1 cellular context compared by ENCODE assay signal in genomic region chr15:45279024-45279697, GRCh38.
A peak's percentile ranks its signal among the peaks of the same experiment; 100 is the strongest.
TF ChIP-seq lines count a peak whose summit lies in the region.

No MANE protein-coding gene starts in this region.

TF ChIP-seq in H1, 55 proteins besides CTCF, POLR2A, EP300 and RAD21:
- TF ChIP-seq ATF2 (IDR thresholded peaks at IDR 0.05; ENCODE audit: low read length) = no peak
- TF ChIP-seq KDM5A (IDR thresholded peaks at IDR 0.05; ENCODE audit: low read length) = no peak
- TF ChIP-seq EGR1 (IDR thresholded peaks at IDR 0.05; ENCODE audit: borderline replicate concordance, low read depth, low read length) = no peak
- TF ChIP-seq GABPA (IDR thresholded peaks at IDR 0.05; ENCODE audit: borderline replicate concordance, insufficient read depth, low read length) = peak; percentile 64; the same call in 1 of the 2 replicates
- no peak for TF ChIP-seq FOSL1 (IDR thresholded peaks at IDR 0.05; ENCODE audit: insufficient read depth, low read depth, low read length)
- no peak for TF ChIP-seq GTF2F1 (IDR thresholded peaks at IDR 0.05; ENCODE audit: borderline replicate concordance, low read depth, low read length)
- TF ChIP-seq JUN (IDR thresholded peaks at IDR 0.05; ENCODE audit: low read depth, low read length) = no peak
- no peak for TF ChIP-seq SP4 (IDR thresholded peaks at IDR 0.05; ENCODE audit: low read length)
- no peak for TF ChIP-seq RXRA (IDR thresholded peaks at IDR 0.05; ENCODE audit: insufficient read depth, low read depth, low read length)
- peak; percentile 42 for TF ChIP-seq NRF1 (IDR thresholded peaks at IDR 0.05; ENCODE audit: low read depth, low read length)
- no peak for TF ChIP-seq POLR2AphosphoS5 (IDR thresholded peaks at IDR 0.05; ENCODE audit: low read depth, low read length)
- TF ChIP-seq RBBP5 (IDR thresholded peaks at IDR 0.05; ENCODE audit: borderline replicate concordance, low read depth, low read length) = no peak
- TF ChIP-seq HDAC2 (IDR thresholded peaks at IDR 0.05; ENCODE audit: borderline replicate concordance in 1 of 2, low read depth in 2 of 2, low read length in 2 of 2) = no peak
- TF ChIP-seq TBP (IDR thresholded peaks at IDR 0.05; ENCODE audit: low read depth, low read length) = peak; percentile 49; the same call in 1 of the 2 replicates
- TF ChIP-seq JUND (IDR thresholded peaks at IDR 0.05; ENCODE audit: low read length) = no peak
- TF ChIP-seq TEAD4 (IDR thresholded peaks at IDR 0.05; ENCODE audit: low read depth, low read length) = no peak
- no peak for TF ChIP-seq SUZ12 (IDR thresholded peaks at IDR 0.05; ENCODE audit: low read length)
- no peak for TF ChIP-seq USF2 (IDR thresholded peaks at IDR 0.05; ENCODE audit: low read length)
- TF ChIP-seq CTBP2 (IDR thresholded peaks at IDR 0.05; ENCODE audit: borderline replicate concordance, insufficient read depth, insufficient read length, low read length) = no peak
- no peak for TF ChIP-seq TAF7 (optimal IDR thresholded peaks at IDR 0.05; ENCODE audit: borderline replicate concordance, low read depth, low read length)
- peak; percentile 61 for TF ChIP-seq TAF1 (IDR thresholded peaks at IDR 0.05; ENCODE audit: low read depth, low read length)
- TF ChIP-seq SRF (IDR thresholded peaks at IDR 0.05; ENCODE audit: low read depth, low read length) = no peak
- TF ChIP-seq EZH2 (IDR thresholded peaks at IDR 0.05; ENCODE audit: low read depth, low read length, severe bottlenecking) = no peak
- TF ChIP-seq KDM1A (IDR thresholded peaks at IDR 0.05; ENCODE audit: borderline replicate concordance, low read length) = no peak
- no peak for TF ChIP-seq SAP30 (IDR thresholded peaks at IDR 0.05; ENCODE audit: insufficient read depth, insufficient replicate concordance, low read length)
- no peak for TF ChIP-seq BACH1 (IDR thresholded peaks at IDR 0.05; ENCODE audit: low read length)
- TF ChIP-seq SIN3A (conservative IDR thresholded peaks at IDR 0.05 in 1 of 2, IDR thresholded peaks at IDR 0.05 in 1 of 2; ENCODE audit: low read depth in 1 of 2, low read length in 2 of 2) = 0 out of 4 replicates have a peak, but pooled peaks of 1 of the 2 experiments have one; percentile 22
- peak; percentile 49 for TF ChIP-seq E2F6 (IDR thresholded peaks at IDR 0.05)
- TF ChIP-seq PHF8 (conservative IDR thresholded peaks at IDR 0.05; ENCODE audit: low read depth, low read length) = peak; percentile 61
- TF ChIP-seq CEBPB (IDR thresholded peaks at IDR 0.05; ENCODE audit: low read depth, low read length) = no peak
- no peak for TF ChIP-seq YY1 (IDR thresholded peaks at IDR 0.05; ENCODE audit: low read depth, low read length)
- no peak for TF ChIP-seq KDM4A (IDR thresholded peaks at IDR 0.05; ENCODE audit: low read depth, low read length, severe bottlenecking)
- peak; percentile 93 for TF ChIP-seq SP1 (IDR thresholded peaks at IDR 0.05; ENCODE audit: low read depth, low read length)
- no peak for TF ChIP-seq CBX5 (IDR thresholded peaks at IDR 0.05; ENCODE audit: low read depth, low read length)
- no peak for TF ChIP-seq POU5F1 (IDR thresholded peaks at IDR 0.05; ENCODE audit: low read depth, low read length)
- no peak for TF ChIP-seq ZNF274 (IDR thresholded peaks at IDR 0.05; ENCODE audit: borderline replicate concordance, extremely low read depth, low read length)
- no peak for TF ChIP-seq HDAC6 (IDR thresholded peaks at IDR 0.05; ENCODE audit: low read depth, low read length)
- no peak for TF ChIP-seq CBX8 (IDR thresholded peaks at IDR 0.05; ENCODE audit: borderline replicate concordance, low read depth, low read length)
- TF ChIP-seq CHD2 (IDR thresholded peaks at IDR 0.05; ENCODE audit: low read length) = peak; percentile 67; the same call in 1 of the 2 replicates
- no peak for TF ChIP-seq ASH2L (IDR thresholded peaks at IDR 0.05; ENCODE audit: low read length)
- no peak for TF ChIP-seq MAFK (IDR thresholded peaks at IDR 0.05; ENCODE audit: low read depth, low read length)
- no peak for TF ChIP-seq SIX5 (IDR thresholded peaks at IDR 0.05; ENCODE audit: low read depth, low read length)
- peak; percentile 41; the same call in 1 of the 2 replicates for TF ChIP-seq SP2 (IDR thresholded peaks at IDR 0.05; ENCODE audit: low read length)
- TF ChIP-seq CHD1 (IDR thresholded peaks at IDR 0.05; ENCODE audit: low read depth, low read length) = no peak
- TF ChIP-seq BRCA1 (IDR thresholded peaks at IDR 0.05; ENCODE audit: low read depth, low read length) = no peak
- TF ChIP-seq SIRT6 (IDR thresholded peaks at IDR 0.05; ENCODE audit: low read length) = no peak
- TF ChIP-seq NANOG (IDR thresholded peaks at IDR 0.05; ENCODE audit: insufficient read depth, low read depth, low read length, poor library complexity, severe bottlenecking) = no peak
- TF ChIP-seq TCF12 (IDR thresholded peaks at IDR 0.05; ENCODE audit: low read depth, low read length) = no peak
- peak; percentile 43 for TF ChIP-seq MAX (IDR thresholded peaks at IDR 0.05)
- no peak for TF ChIP-seq CHD7 (IDR thresholded peaks at IDR 0.05; ENCODE audit: insufficient replicate concordance, low read length)
- peak; percentile 74 for TF ChIP-seq CREB1 (IDR thresholded peaks at IDR 0.05)
- no peak for TF ChIP-seq RNF2 (IDR thresholded peaks at IDR 0.05; ENCODE audit: borderline replicate concordance, low read depth, low read length, missing control alignments, poor library complexity, severe bottlenecking)
- no peak for TF ChIP-seq ATF3 (IDR thresholded peaks at IDR 0.05; ENCODE audit: insufficient read depth, low read depth, low read length)
- no peak for TF ChIP-seq RFX5 (IDR thresholded peaks at IDR 0.05; ENCODE audit: borderline replicate concordance, low read depth, low read length)
- no peak for TF ChIP-seq BCL11A (IDR thresholded peaks at IDR 0.05; ENCODE audit: low read depth in 2 of 2, low read length in 2 of 2)
